17 cellular contexts compared by ENCODE assay signal in genomic region chr5:41815261-41815660, GRCh38. TPM values are rescaled to one million over a fixed set of nuclear protein-coding genes. Genes with fewer than 3 reads are reported as not detected.
DNase-seq lines count a peak whose midpoint lies in the region; ATAC-seq, FAIRE-seq and TF ChIP-seq lines count a peak whose summit lies in the region.
"Had no signal": no experiment of that assay in that cellular context is flagged by ENCODE, and none has a peak within 500 bp of the region (broad histone marks: within the 10 kb centered on the region; RNA-seq: fewer than 3 reads in every experiment).

No MANE protein-coding gene starts in this region.

- H3K4me3 Mint-ChIP-seq in osteocyte (ENCODE audit: unreplicated experiment), result no peak overlapping the region
- no peak overlapping the region for H3K4me3 Mint-ChIP-seq in activated naive CD4-positive, alpha-beta T cell treated with anti-CD3 and anti-CD28 coated beads, Interleukin-2, amount 10 ng/mL, durations not matched to agents 7 days and 5 days
- H3K4me3 Mint-ChIP-seq: CD4-positive, CD25-positive, alpha-beta regulatory T cell; HFFc6 had no signal

- no peaks in the 10 kb centered on the region for H4K20me1 ChIP-seq in Karpas-422 (ENCODE audit: insufficient read depth, low read depth, low read length)
- H4K20me1 ChIP-seq: BLaER1 treated with 17β-estradiol and CSF1 and Interleukin-3, amounts not matched to agents 10 nM and 100 nM had no signal

- H3K36me3 ChIP-seq in Karpas-422 (ENCODE audit: insufficient read depth, low read length), result 0 out of 2 replicates have a peak, but pooled peaks cover 3% of the 10 kb centered on the region
- peaks cover 2% of the 10 kb centered on the region for H3K36me3 ChIP-seq in SJCRH30

- peaks cover 80% of the 10 kb centered on the region for H3K79me2 ChIP-seq in Karpas-422 (ENCODE audit: low read length)

- no peak overlapping the region for H3K4me3 ChIP-seq in Karpas-422 (ENCODE audit: low read length)
- no peak overlapping the region for H3K4me3 ChIP-seq in SJCRH30
- H3K4me3 ChIP-seq: BLaER1 treated with 17β-estradiol and CSF1 and Interleukin-3, amounts not matched to agents 10 nM and 100 nM had no signal

- H3K9me3 ChIP-seq in Karpas-422 (ENCODE audit: low read length) (no peaks in the 10 kb centered on the region), SJCRH30 (replicated peaks) (0 out of 2 replicates have a peak, but pooled peaks cover 3% of the 10 kb centered on the region)
- H3K9me3 ChIP-seq: BLaER1 treated with 17β-estradiol and CSF1 and Interleukin-3, amounts not matched to agents 10 nM and 100 nM had no signal

- no peaks in the 10 kb centered on the region for H3K27me3 Mint-ChIP-seq in osteocyte (ENCODE audit: unreplicated experiment)
- no peaks in the 10 kb centered on the region for H3K27me3 Mint-ChIP-seq in activated naive CD4-positive, alpha-beta T cell treated with anti-CD3 and anti-CD28 coated beads, Interleukin-2, amount 10 ng/mL, durations not matched to agents 7 days and 5 days
- H3K27me3 Mint-ChIP-seq: CD4-positive, CD25-positive, alpha-beta regulatory T cell had no signal

- H3K9me2 ChIP-seq in Karpas-422 (replicated peaks; ENCODE audit: insufficient read depth, low read length), result no peaks in the 10 kb centered on the region

- CTCF ChIA-PET in activated naive CD4-positive, alpha-beta T cell treated with anti-CD3 and anti-CD28 coated beads, Interleukin-2, amount 10 ng/mL, durations not matched to agents 7 days and 5 days (lab: Charles Lee), result no interaction called here

- H3K27me3 ChIP-seq in Karpas-422 (ENCODE audit: low read length) (no peaks in the 10 kb centered on the region), SJCRH30 (no peaks in the 10 kb centered on the region)
- H3K27me3 ChIP-seq: BLaER1 treated with 17β-estradiol and CSF1 and Interleukin-3, amounts not matched to agents 10 nM and 100 nM had no signal

- TF ChIP-seq CTCF in osteocyte (IDR thresholded peaks at IDR 0.05), result no peak

- no peaks in the 10 kb centered on the region for H3K9me3 Mint-ChIP-seq in osteocyte (ENCODE audit: unreplicated experiment)
- peaks cover 1% of the 10 kb centered on the region for H3K9me3 Mint-ChIP-seq in activated naive CD4-positive, alpha-beta T cell treated with anti-CD3 and anti-CD28 coated beads, Interleukin-2, amount 10 ng/mL, durations not matched to agents 7 days and 5 days
- H3K9me3 Mint-ChIP-seq: HFFc6 had no signal

- H3K9ac ChIP-seq in Karpas-422 (ENCODE audit: low read length), result no peak overlapping the region
- H3K9ac ChIP-seq: BLaER1 treated with 17β-estradiol and CSF1 and Interleukin-3, amounts not matched to agents 10 nM and 100 nM had no signal

- peaks cover 55% of the 10 kb centered on the region for H3K4me1 Mint-ChIP-seq in osteocyte (ENCODE audit: unreplicated experiment)
- peaks cover 25% of the 10 kb centered on the region for H3K4me1 Mint-ChIP-seq in activated naive CD4-positive, alpha-beta T cell treated with anti-CD3 and anti-CD28 coated beads, Interleukin-2, amount 10 ng/mL, durations not matched to agents 7 days and 5 days

- no peak overlapping the region for H2AFZ ChIP-seq in Karpas-422 (ENCODE audit: low read length)

- H3K27ac ChIP-seq in Karpas-422 (ENCODE audit: low read length) (0 out of 2 replicates have a peak overlapping the region, but pooled peaks have one; percentile 1), SJCRH30 (peak overlapping the region; percentile 31)
- H3K27ac ChIP-seq: BLaER1 treated with 17β-estradiol and CSF1 and Interleukin-3, amounts not matched to agents 10 nM and 100 nM had no signal

- peak; percentile 68 for FAIRE-seq in colon (lab: Jason Lieb, UNC)
- FAIRE-seq: HepG2, HTR-8/SVneo had no signal

- peaks cover 3% of the 10 kb centered on the region for H3K36me3 Mint-ChIP-seq in osteocyte (ENCODE audit: unreplicated experiment)
- H3K36me3 Mint-ChIP-seq in activated naive CD4-positive, alpha-beta T cell treated with anti-CD3 and anti-CD28 coated beads, Interleukin-2, amount 10 ng/mL, durations not matched to agents 7 days and 5 days, result peaks cover 14% of the 10 kb centered on the region

- DNase-seq in Karpas-422 (no peak), SJCRH30 (peak; percentile 38 to 51), osteocyte (ENCODE audit: extremely low spot score, unreplicated experiment) (no peak), nucleus accumbens (lab: John Stamatoyannopoulos, UW) (no peak), SIG-M5 (lab: John Stamatoyannopoulos, UW) (no peak)
- DNase-seq in activated naive CD4-positive, alpha-beta T cell treated with anti-CD3 and anti-CD28 coated beads, Interleukin-2, amount 10 ng/mL, durations not matched to agents 7 days and 5 days, result no peak
- DNase-seq: ACHN; CD4-positive, CD25-positive, alpha-beta regulatory T cell; DND-41; GDM1; HCEC 1CT; HFFc6 had no signal

- no peak overlapping the region for H3K4me2 ChIP-seq in Karpas-422 (ENCODE audit: low read depth, low read length, poor library complexity, severe bottlenecking)
- H3K4me2 ChIP-seq: BLaER1 treated with 17β-estradiol and CSF1 and Interleukin-3, amounts not matched to agents 10 nM and 100 nM had no signal

- ATAC-seq in GM21576 (IDR thresholded peaks at IDR 0.05; ENCODE audit: unreplicated experiment), result no peak
- ATAC-seq: HepG2 had no signal

- peak overlapping the region; percentile 85 for H3K27ac Mint-ChIP-seq in osteocyte (ENCODE audit: unreplicated experiment)
- H3K27ac Mint-ChIP-seq in activated naive CD4-positive, alpha-beta T cell treated with anti-CD3 and anti-CD28 coated beads, Interleukin-2, amount 10 ng/mL, durations not matched to agents 7 days and 5 days, result no peak overlapping the region
- H3K27ac Mint-ChIP-seq: CD4-positive, CD25-positive, alpha-beta regulatory T cell; HFFc6 had no signal

- H3K4me1 ChIP-seq in Karpas-422 (ENCODE audit: low read length), result peaks cover 14% of the 10 kb centered on the region
- H3K4me1 ChIP-seq in SJCRH30, result peaks cover 16% of the 10 kb centered on the region

RNA-seq across cellular contexts. Expression of gene OXCT1, which starts 55.0 kb away (rescaled TPM):
- 62.8 and 81.3 TPM in 2 replicates for total RNA-seq in Karpas-422 (2014; rRNA removed; shearing (Covaris generic); ENCODE audit: low replicate concordance)
- 55.3 and 65.9 TPM in 2 replicates for total RNA-seq in SJCRH30 (2014; rRNA removed; shearing (Covaris generic))
- 41.0 and 41.9 TPM in 2 replicates for total RNA-seq in osteocyte

Comparison
In these comparisons a context has a peak if more than half of its experiments do, and no peak if none do; other contexts are left out.
1. DNase-seq: peak in SJCRH30 (2 of 2); none in Karpas-422 (single experiment), osteocyte (single experiment), nucleus accumbens (0 of 56), SIG-M5 (single experiment) and activated naive CD4-positive, alpha-beta T cell treated with anti-CD3 and anti-CD28 coated beads, Interleukin-2, amount 10 ng/mL, durations not matched to agents 7 days and 5 days (single experiment).